15 cellular contexts compared by ENCODE assay signal in genomic region chr6:38483526-38483925, GRCh38.
DNase-seq lines count a peak whose midpoint lies in the region; ATAC-seq and TF ChIP-seq lines count a peak whose summit lies in the region.
"Had no signal": no experiment of that assay in that cellular context is flagged by ENCODE, and none has a peak within 500 bp of the region (broad histone marks: within the 10 kb centered on the region; RNA-seq: fewer than 3 reads in every experiment).

No MANE protein-coding gene starts in this region.

- H3K4me1 ChIP-seq in breast epithelium (no peaks in the 10 kb centered on the region), vagina (no peaks in the 10 kb centered on the region)

- H3K9me3 ChIP-seq in breast epithelium (no peaks in the 10 kb centered on the region), vagina (no peaks in the 10 kb centered on the region)
- H3K9me3 ChIP-seq: BE2C had no signal

- no peak for TF ChIP-seq POLR2A in breast epithelium (IDR thresholded peaks at IDR 0.05)
- TF ChIP-seq POLR2A in vagina (IDR thresholded peaks at IDR 0.05): no peak

- H3K4me3 ChIP-seq in breast epithelium: no peak overlapping the region
- no peak overlapping the region for H3K4me3 ChIP-seq in vagina

- intact Hi-C loops in breast epithelium (cut with DNase I; ENCODE audit: low total_unique reads): no loop called here
- intact Hi-C loops in vagina (cut with DNase I): no loop called here

- no peaks in the 10 kb centered on the region for H3K27me3 ChIP-seq in breast epithelium
- no peaks in the 10 kb centered on the region for H3K27me3 ChIP-seq in vagina
- H3K27me3 ChIP-seq: BE2C had no signal

- peaks cover 7% of the 10 kb centered on the region for H3K36me3 Mint-ChIP-seq in central memory CD8-positive, alpha-beta T cell (ENCODE audit: insufficient read depth)
- H3K36me3 Mint-ChIP-seq: type B pancreatic cell had no signal

- no peak overlapping the region for H3K4me3 Mint-ChIP-seq in central memory CD8-positive, alpha-beta T cell
- H3K4me3 Mint-ChIP-seq: activated T-helper 17 cell treated with anti-CD3 and anti-CD28 coated beads, Interleukin-2, amount 50 U/mL, for 72 hours; type B pancreatic cell had no signal

- ATAC-seq in GM19468 (IDR thresholded peaks at IDR 0.05; ENCODE audit: extremely low read depth, unreplicated experiment) (peak; percentile 69), HG03342 (IDR thresholded peaks at IDR 0.05; ENCODE audit: unreplicated experiment) (peak; percentile 74)
- ATAC-seq in central memory CD8-positive, alpha-beta T cell (replicated peaks; ENCODE audit: extremely low read depth, poor library complexity, severe bottlenecking): peak; percentile 32
- ATAC-seq: activated T-helper 17 cell treated with anti-CD3 and anti-CD28 coated beads, Interleukin-2, amount 50 U/mL, for 72 hours had no signal

- no peaks in the 10 kb centered on the region for H3K9me3 Mint-ChIP-seq in central memory CD8-positive, alpha-beta T cell
- H3K9me3 Mint-ChIP-seq: activated T-helper 17 cell treated with anti-CD3 and anti-CD28 coated beads, Interleukin-2, amount 50 U/mL, for 72 hours had no signal

- peak; percentile 24 for DNase-seq in GM10266 (ENCODE audit: extremely low spot score)
- no peak for DNase-seq in central memory CD8-positive, alpha-beta T cell (ENCODE audit: low spot score in 2 of 2)
- no peak for DNase-seq in DMS 273 treated with DMSO at 0.1 percent for 48 hours (lab: John Stamatoyannopoulos, UW)
- no peak for DNase-seq in breast epithelium (ENCODE audit: low spot score in 2 of 2)
- no peak for DNase-seq in vagina (ENCODE audit: extremely low spot score in 2 of 2)
- DNase-seq in NCI-H2107 treated with DMSO at 0.1 percent for 48 hours (lab: John Stamatoyannopoulos, UW; ENCODE audit: unreplicated experiment): no peak
- DNase-seq: activated CD4-positive, CD25-positive, alpha-beta regulatory T cell treated with anti-CD3 and anti-CD28 coated beads, Interleukin-2, amount 50 U/mL, for 72 hours; BE2C; Kasumi-1; NCI-H510A; SHP77 treated with DMSO at 0.1 percent for 48 hours had no signal

- no peaks in the 10 kb centered on the region for H3K27me3 Mint-ChIP-seq in central memory CD8-positive, alpha-beta T cell
- H3K27me3 Mint-ChIP-seq: activated T-helper 17 cell treated with anti-CD3 and anti-CD28 coated beads, Interleukin-2, amount 50 U/mL, for 72 hours had no signal

- peaks cover 5% of the 10 kb centered on the region for H3K4me1 Mint-ChIP-seq in central memory CD8-positive, alpha-beta T cell
- H3K4me1 Mint-ChIP-seq: activated T-helper 17 cell treated with anti-CD3 and anti-CD28 coated beads, Interleukin-2, amount 50 U/mL, for 72 hours had no signal

- TF ChIP-seq CTCF in GM10266 (IDR thresholded peaks at IDR 0.05; ENCODE audit: control insufficient read depth, insufficient read depth, low read depth, missing control alignments) (no peak), breast epithelium (IDR thresholded peaks at IDR 0.05) (no peak), vagina (IDR thresholded peaks at IDR 0.05) (no peak)

- H3K36me3 ChIP-seq in breast epithelium (no peaks in the 10 kb centered on the region), vagina (no peaks in the 10 kb centered on the region)
- H3K36me3 ChIP-seq: BE2C had no signal

- H3K27ac Mint-ChIP-seq in central memory CD8-positive, alpha-beta T cell (ENCODE audit: low read depth): no peak overlapping the region
- H3K27ac Mint-ChIP-seq: activated T-helper 17 cell treated with anti-CD3 and anti-CD28 coated beads, Interleukin-2, amount 50 U/mL, for 72 hours; type B pancreatic cell had no signal

- no peak overlapping the region for H3K27ac ChIP-seq in breast epithelium
- no peak overlapping the region for H3K27ac ChIP-seq in vagina
